Comparison of ENCODE assay signal across 2 cellular contexts in genomic region chr17:50558955-50559614, GRCh38.
TF ChIP-seq lines count a peak whose summit lies in the region.

No MANE protein-coding gene starts in this region.

TF ChIP-seq in HEK293, 187 proteins besides CTCF, POLR2A, EP300 and RAD21:
- TF ChIP-seq ZFHX2 (tag by site-specific recombination; conservative IDR thresholded peaks at IDR 0.05) (peak; percentile 27), ZNF239 (tag by site-specific recombination; IDR thresholded peaks at IDR 0.05) (no peak)

TF ChIP-seq in K562, 482 proteins besides CTCF, POLR2A, EP300 and RAD21:
- TF ChIP-seq EGR1 (conservative IDR thresholded peaks at IDR 0.05) (peak; percentile 66), SAFB (IDR thresholded peaks at IDR 0.05; ENCODE audit: borderline replicate concordance, low read depth, low read length) (peak; percentile 42; the same call in 1 of the 2 replicates), ARID3B (CRISPR knock-in tag; IDR thresholded peaks at IDR 0.05; ENCODE audit: borderline replicate concordance) (no peak), ZBTB9 (CRISPR knock-in tag; IDR thresholded peaks at IDR 0.05) (no peak)
